In the genomic region with DNA sequence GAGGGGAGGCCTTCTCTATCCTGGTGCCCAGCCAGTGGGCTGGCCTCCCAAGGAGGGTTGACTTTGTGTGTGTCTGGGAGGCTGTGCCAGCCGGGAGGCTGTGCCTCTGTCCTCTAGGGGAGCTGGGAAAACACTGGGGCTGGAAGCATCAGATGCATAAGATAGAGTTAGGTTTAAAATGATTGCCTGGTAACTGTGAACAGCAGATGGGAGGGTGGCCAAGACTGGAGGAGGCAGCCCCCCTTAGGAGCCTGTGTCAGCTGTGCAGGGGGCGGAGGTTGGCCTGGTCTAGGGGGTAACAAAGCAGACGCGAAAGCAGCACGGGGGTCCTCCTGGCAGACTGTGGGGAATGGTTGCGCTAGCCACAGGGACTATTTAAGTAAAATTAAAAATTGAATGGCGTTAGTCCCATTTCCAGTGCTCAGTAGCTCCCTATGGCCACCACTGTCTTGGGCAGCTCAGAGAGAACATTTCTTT, we compare ENCODE assay signal across 8 cellular contexts. TPM values are rescaled to one million over a fixed set of nuclear protein-coding genes. Genes with fewer than 3 reads are reported as not detected.
A peak's percentile ranks its signal among the peaks of the same experiment; 100 is the strongest.
DNase-seq lines count a peak whose midpoint lies in the region; ATAC-seq, FAIRE-seq and TF ChIP-seq lines count a peak whose summit lies in the region.

No MANE protein-coding gene starts in this region.

- DNase-seq in activated naive CD4-positive, alpha-beta T cell treated with anti-CD3 and anti-CD28 coated beads, Interleukin-2, amount 50 U/mL, for 16 hours = no peak
- no peak for DNase-seq in WTC11 (ENCODE audit: low spot score)
- DNase-seq in left ventricle myocardium superior = no peak
- no peak for DNase-seq in small intestine
- no peak for DNase-seq in NK-92 treated with Interleukin-12 subunit alpha and Interleukin-12 subunit beta, amount 100 ng/mL, for 24 hours (lab: John Stamatoyannopoulos, UW)
- no peak for DNase-seq in stimulated activated naive CD4-positive, alpha-beta T cell (lab: John Stamatoyannopoulos, UW)

- CTCF ChIA-PET in WTC11 (lab: Charles Lee) = interaction anchor here (0.8 to 4.1 kb wide), 9 partner anchors 12 to 174 kb away, joined by 4 to 30 read pairs (median 7); a partner anchor contains a TSS

- H3K4me1 ChIP-seq in small intestine (ENCODE audit: control insufficient read depth in 2 of 2, insufficient read depth in 1 of 2, low read depth in 1 of 2, low read length in 1 of 2) = peaks cover 0 to 5% of the 10 kb centered on the region in 2 donors

- H3K27me3 Mint-ChIP-seq in activated naive CD4-positive, alpha-beta T cell treated with anti-CD3 and anti-CD28 coated beads, Interleukin-2, amount 50 U/mL, for 24 hours = no peaks in the 10 kb centered on the region
- no peaks in the 10 kb centered on the region for H3K27me3 Mint-ChIP-seq in WTC11 (ENCODE audit: low read depth)

- 67 to 78% (median 69%) methylated on average over 6 to 7 of the region's 7 CpGs for WGBS in small intestine, 3 donors

- no peak; the same call in 1 of the 2 replicates for ATAC-seq in WTC11
- peak; percentile 1 for ATAC-seq in left ventricle myocardium superior
- ATAC-seq in HG02981 (IDR thresholded peaks at IDR 0.05; ENCODE audit: unreplicated experiment) = no peak

- H3K27ac ChIP-seq in small intestine (ENCODE audit: low read depth in 1 of 2, low read length in 1 of 2) = peak overlapping the region in 1 of 2 donors; percentile 19

- no peak for TF ChIP-seq CTCF in WTC11 (IDR thresholded peaks at IDR 0.05)

- FAIRE-seq in small intestine (lab: Jason Lieb, UNC) = no peak

- no peaks in the 10 kb centered on the region for H3K9me3 ChIP-seq in small intestine (ENCODE audit: control insufficient read depth, low read depth)

- intact Hi-C loops in left ventricle myocardium superior (cut with micrococcal nuclease) = no loop called here

- peaks cover 31% of the 10 kb centered on the region for H3K4me1 Mint-ChIP-seq in activated naive CD4-positive, alpha-beta T cell treated with anti-CD3 and anti-CD28 coated beads, Interleukin-2, amount 50 U/mL, for 24 hours
- peaks cover 12% of the 10 kb centered on the region for H3K4me1 Mint-ChIP-seq in WTC11

- peak overlapping the region; percentile 77 to 87 for H3K4me3 ChIP-seq in small intestine (ENCODE audit: low read depth in 1 of 2, low read length in 2 of 2)

- peak overlapping the region; percentile 39 for H3K27ac Mint-ChIP-seq in activated naive CD4-positive, alpha-beta T cell treated with anti-CD3 and anti-CD28 coated beads, Interleukin-2, amount 50 U/mL, for 24 hours
- H3K27ac Mint-ChIP-seq in WTC11 = peak overlapping the region; percentile 22

- H3K27me3 ChIP-seq in small intestine (ENCODE audit: control insufficient read depth in 2 of 2, insufficient read depth in 2 of 2, low read length in 2 of 2) = no peaks in the 10 kb centered on the region

- H3K9me3 Mint-ChIP-seq in activated naive CD4-positive, alpha-beta T cell treated with anti-CD3 and anti-CD28 coated beads, Interleukin-2, amount 50 U/mL, for 24 hours = no peaks in the 10 kb centered on the region
- H3K9me3 Mint-ChIP-seq in WTC11 = 0 out of 2 replicates have a peak, but pooled peaks cover 7% of the 10 kb centered on the region

- peak overlapping the region; percentile 85 for H3K4me3 Mint-ChIP-seq in activated naive CD4-positive, alpha-beta T cell treated with anti-CD3 and anti-CD28 coated beads, Interleukin-2, amount 50 U/mL, for 24 hours
- peak overlapping the region; percentile 83 for H3K4me3 Mint-ChIP-seq in WTC11

- H3K36me3 ChIP-seq in small intestine (ENCODE audit: control insufficient read depth in 2 of 2, insufficient read depth in 2 of 2, low read length in 2 of 2) = peaks cover 5 to 7% of the 10 kb centered on the region in 2 donors

- POLR2A ChIA-PET in WTC11 (lab: Charles Lee) = interaction anchor here (3.0 kb wide), 1 partner anchor 16 kb away, joined by 28 read pairs; a partner anchor contains a TSS

- peaks cover 10% of the 10 kb centered on the region for H3K36me3 Mint-ChIP-seq in activated naive CD4-positive, alpha-beta T cell treated with anti-CD3 and anti-CD28 coated beads, Interleukin-2, amount 50 U/mL, for 24 hours
- peaks cover 30% of the 10 kb centered on the region for H3K36me3 Mint-ChIP-seq in WTC11

TF ChIP-seq in WTC11, 78 proteins besides CTCF, POLR2A, EP300 and RAD21 (continues in another document):
- TF ChIP-seq RELA (CRISPR knock-in tag; IDR thresholded peaks at IDR 0.05; ENCODE audit: borderline replicate concordance) (no peak), FOXJ3 (CRISPR knock-in tag; IDR thresholded peaks at IDR 0.05; ENCODE audit: borderline replicate concordance) (no peak), ZNF416 (CRISPR knock-in tag; IDR thresholded peaks at IDR 0.05) (no peak), SP1 (CRISPR knock-in tag; conservative IDR thresholded peaks at IDR 0.05) (no peak), PRRX2 (CRISPR knock-in tag; IDR thresholded peaks at IDR 0.05) (no peak), ZBTB21 (CRISPR knock-in tag; IDR thresholded peaks at IDR 0.05; ENCODE audit: borderline replicate concordance) (no peak), OVOL2 (CRISPR knock-in tag; IDR thresholded peaks at IDR 0.05; ENCODE audit: borderline replicate concordance) (no peak), NR1H2 (CRISPR knock-in tag; IDR thresholded peaks at IDR 0.05) (no peak), JUN (CRISPR knock-in tag; IDR thresholded peaks at IDR 0.05) (no peak), CREB1 (CRISPR knock-in tag; IDR thresholded peaks at IDR 0.05) (no peak), KAT7 (CRISPR knock-in tag; IDR thresholded peaks at IDR 0.05; ENCODE audit: borderline replicate concordance) (no peak)
- TF ChIP-seq, protein P1, sequence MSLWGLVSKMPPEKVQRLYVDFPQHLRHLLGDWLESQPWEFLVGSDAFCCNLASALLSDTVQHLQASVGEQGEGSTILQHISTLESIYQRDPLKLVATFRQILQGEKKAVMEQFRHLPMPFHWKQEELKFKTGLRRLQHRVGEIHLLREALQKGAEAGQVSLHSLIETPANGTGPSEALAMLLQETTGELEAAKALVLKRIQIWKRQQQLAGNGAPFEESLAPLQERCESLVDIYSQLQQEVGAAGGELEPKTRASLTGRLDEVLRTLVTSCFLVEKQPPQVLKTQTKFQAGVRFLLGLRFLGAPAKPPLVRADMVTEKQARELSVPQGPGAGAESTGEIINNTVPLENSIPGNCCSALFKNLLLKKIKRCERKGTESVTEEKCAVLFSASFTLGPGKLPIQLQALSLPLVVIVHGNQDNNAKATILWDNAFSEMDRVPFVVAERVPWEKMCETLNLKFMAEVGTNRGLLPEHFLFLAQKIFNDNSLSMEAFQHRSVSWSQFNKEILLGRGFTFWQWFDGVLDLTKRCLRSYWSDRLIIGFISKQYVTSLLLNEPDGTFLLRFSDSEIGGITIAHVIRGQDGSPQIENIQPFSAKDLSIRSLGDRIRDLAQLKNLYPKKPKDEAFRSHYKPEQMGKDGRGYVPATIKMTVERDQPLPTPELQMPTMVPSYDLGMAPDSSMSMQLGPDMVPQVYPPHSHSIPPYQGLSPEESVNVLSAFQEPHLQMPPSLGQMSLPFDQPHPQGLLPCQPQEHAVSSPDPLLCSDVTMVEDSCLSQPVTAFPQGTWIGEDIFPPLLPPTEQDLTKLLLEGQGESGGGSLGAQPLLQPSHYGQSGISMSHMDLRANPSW (CRISPR knock-in tag; conservative IDR thresholded peaks at IDR 0.05; ENCODE audit: low read depth) = no peak
- TF ChIP-seq, protein P2, sequence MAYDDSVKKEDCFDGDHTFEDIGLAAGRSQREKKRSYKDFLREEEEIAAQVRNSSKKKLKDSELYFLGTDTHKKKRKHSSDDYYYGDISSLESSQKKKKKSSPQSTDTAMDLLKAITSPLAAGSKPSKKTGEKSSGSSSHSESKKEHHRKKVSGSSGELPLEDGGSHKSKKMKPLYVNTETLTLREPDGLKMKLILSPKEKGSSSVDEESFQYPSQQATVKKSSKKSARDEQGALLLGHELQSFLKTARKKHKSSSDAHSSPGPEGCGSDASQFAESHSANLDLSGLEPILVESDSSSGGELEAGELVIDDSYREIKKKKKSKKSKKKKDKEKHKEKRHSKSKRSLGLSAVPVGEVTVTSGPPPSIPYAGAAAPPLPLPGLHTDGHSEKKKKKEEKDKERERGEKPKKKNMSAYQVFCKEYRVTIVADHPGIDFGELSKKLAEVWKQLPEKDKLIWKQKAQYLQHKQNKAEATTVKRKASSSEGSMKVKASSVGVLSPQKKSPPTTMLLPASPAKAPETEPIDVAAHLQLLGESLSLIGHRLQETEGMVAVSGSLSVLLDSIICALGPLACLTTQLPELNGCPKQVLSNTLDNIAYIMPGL (CRISPR knock-in tag; IDR thresholded peaks at IDR 0.05) = no peak
- TF ChIP-seq, protein P3, sequence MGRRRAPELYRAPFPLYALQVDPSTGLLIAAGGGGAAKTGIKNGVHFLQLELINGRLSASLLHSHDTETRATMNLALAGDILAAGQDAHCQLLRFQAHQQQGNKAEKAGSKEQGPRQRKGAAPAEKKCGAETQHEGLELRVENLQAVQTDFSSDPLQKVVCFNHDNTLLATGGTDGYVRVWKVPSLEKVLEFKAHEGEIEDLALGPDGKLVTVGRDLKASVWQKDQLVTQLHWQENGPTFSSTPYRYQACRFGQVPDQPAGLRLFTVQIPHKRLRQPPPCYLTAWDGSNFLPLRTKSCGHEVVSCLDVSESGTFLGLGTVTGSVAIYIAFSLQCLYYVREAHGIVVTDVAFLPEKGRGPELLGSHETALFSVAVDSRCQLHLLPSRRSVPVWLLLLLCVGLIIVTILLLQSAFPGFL (CRISPR knock-in tag; IDR thresholded peaks at IDR 0.05; ENCODE audit: borderline replicate concordance) = no peak

RNA-seq across cellular contexts. Expression of a gene that starts 1.3 kb away (rescaled TPM):
- 43.1 to 47.4 TPM (median 45.3 TPM) in 3 replicates for total RNA-seq in WTC11 (2021)
- total RNA-seq in left ventricle myocardium superior = 16.0 TPM
- polyA plus RNA-seq in small intestine = 10 to 100 TPM; 20.3 to 44.1 (median 26.8) TPM

RNA-seq across cellular contexts. Expression of a gene that starts 16.6 kb away (rescaled TPM):
- total RNA-seq in WTC11 (2021) (79.9 to 88.1 TPM (median 87.7 TPM) in 3 replicates), left ventricle myocardium superior (10.5 TPM)
- polyA plus RNA-seq in small intestine = 10 to 100 TPM; 14.3 to 59.3 (median 15.4) TPM

RNA-seq across cellular contexts. Expression of a gene that starts 31.3 kb away (rescaled TPM):
- total RNA-seq in WTC11 (2021) = 22.7 to 28.1 TPM (median 26.8 TPM) in 3 replicates
- 19.2 TPM for total RNA-seq in left ventricle myocardium superior
- polyA plus RNA-seq in small intestine = 10 to 100 TPM; 19.6 to 35.1 (median 31.9) TPM
